Comparison of ENCODE assay signal across 13 cellular contexts in the genomic region with DNA sequence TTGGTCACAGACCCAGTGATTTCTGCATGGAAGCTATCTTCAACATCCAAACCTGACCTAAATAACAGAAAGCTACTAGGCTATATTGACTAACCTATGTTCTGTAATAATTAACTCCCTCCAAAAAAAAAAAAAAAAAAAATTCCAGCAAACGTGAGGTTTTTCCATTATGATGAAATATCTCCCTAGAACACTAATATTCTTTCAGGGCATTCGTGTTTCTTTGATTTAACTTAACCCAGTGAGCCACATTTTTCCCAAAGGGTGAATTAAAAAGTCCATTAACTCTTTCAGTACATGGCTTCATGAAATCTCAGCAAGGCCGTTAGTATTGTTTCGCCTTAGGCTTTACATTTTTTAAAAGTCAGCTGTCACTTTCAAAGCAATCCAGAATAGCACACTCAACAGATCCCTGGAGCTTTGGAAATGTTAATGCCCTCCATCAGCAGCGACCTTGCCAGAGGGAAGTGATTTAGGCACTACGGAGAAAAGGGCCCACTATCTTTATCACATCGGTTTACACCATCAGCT.
"Had no signal": no experiment of that assay in that cellular context is flagged by ENCODE, and none has a peak within 500 bp of the region (broad histone marks: within the 10 kb centered on the region; RNA-seq: fewer than 3 reads in every experiment).

No MANE protein-coding gene starts in this region.

- H3K27ac ChIP-seq: brain microvascular endothelial cell had no signal

- H3K9me3 Mint-ChIP-seq: activated CD4-positive, alpha-beta memory T cell treated with anti-CD3 and anti-CD28 coated beads for 36 hours; activated naive CD8-positive, alpha-beta T cell treated with anti-CD3 and anti-CD28 coated beads for 36 hours; activated T-cell treated with anti-CD3 and anti-CD28 coated beads, Interleukin-2, amount 50 U/mL, for 72 hours; neural crest cell; stimulated activated naive CD8-positive, alpha-beta T cell treated with anti-CD3 and anti-CD28 coated beads, Interleukin-15, Interleukin-2, amounts not matched to agents 100 ng/mL and 50 ng/mL, for 24 hours had no signal

- H3K36me3 Mint-ChIP-seq: activated CD4-positive, alpha-beta memory T cell treated with anti-CD3 and anti-CD28 coated beads for 36 hours had no signal

- H3K27ac Mint-ChIP-seq: activated CD4-positive, alpha-beta memory T cell treated with anti-CD3 and anti-CD28 coated beads for 36 hours; activated naive CD8-positive, alpha-beta T cell treated with anti-CD3 and anti-CD28 coated beads for 36 hours; activated T-cell treated with anti-CD3 and anti-CD28 coated beads, Interleukin-2, amount 50 U/mL, for 72 hours; stimulated activated naive CD8-positive, alpha-beta T cell treated with anti-CD3 and anti-CD28 coated beads, Interleukin-15, Interleukin-2, amounts not matched to agents 100 ng/mL and 50 ng/mL, for 24 hours had no signal

- DNase-seq: activated CD4-positive, alpha-beta memory T cell treated with anti-CD3 and anti-CD28 coated beads for 36 hours; activated CD4-positive, alpha-beta T cell treated with anti-CD3 and anti-CD28 coated beads for 1 hour; activated gamma-delta T cell treated with Interleukin-2 at 50 U/mL for 16 hours; activated naive CD8-positive, alpha-beta T cell treated with anti-CD3 and anti-CD28 coated beads for 36 hours; activated T-cell treated with anti-CD3 and anti-CD28 coated beads, Interleukin-2, amount 50 U/mL, for 72 hours; brain microvascular endothelial cell; cerebellar nuclear complex; dermis blood vessel endothelial cell; erythroblast; stimulated activated CD4-positive, alpha-beta T cell treated with anti-CD3 and anti-CD28 coated beads, Interleukin-15, amount 100 ng/mL, for 24 hours; stimulated activated CD4-positive, alpha-beta T cell treated with anti-CD3 and anti-CD28 coated beads, Interleukin-4, amount 100 ng/mL, for 24 hours had no signal

- H3K27me3 Mint-ChIP-seq: activated CD4-positive, alpha-beta memory T cell treated with anti-CD3 and anti-CD28 coated beads for 36 hours; activated naive CD8-positive, alpha-beta T cell treated with anti-CD3 and anti-CD28 coated beads for 36 hours; stimulated activated naive CD8-positive, alpha-beta T cell treated with anti-CD3 and anti-CD28 coated beads, Interleukin-15, Interleukin-2, amounts not matched to agents 100 ng/mL and 50 ng/mL, for 24 hours had no signal

- H3K4me3 Mint-ChIP-seq: activated CD4-positive, alpha-beta memory T cell treated with anti-CD3 and anti-CD28 coated beads for 36 hours; activated naive CD8-positive, alpha-beta T cell treated with anti-CD3 and anti-CD28 coated beads for 36 hours; activated T-cell treated with anti-CD3 and anti-CD28 coated beads, Interleukin-2, amount 50 U/mL, for 72 hours; neural crest cell; stimulated activated naive CD8-positive, alpha-beta T cell treated with anti-CD3 and anti-CD28 coated beads, Interleukin-15, Interleukin-2, amounts not matched to agents 100 ng/mL and 50 ng/mL, for 24 hours had no signal

- H3K27me3 ChIP-seq: brain microvascular endothelial cell had no signal

- H3K36me3 ChIP-seq: brain microvascular endothelial cell had no signal

- ATAC-seq: activated T-cell treated with anti-CD3 and anti-CD28 coated beads, Interleukin-2, amount 50 U/mL, for 72 hours had no signal
